ENCODE assay signal across 1 cellular context in the genomic region with DNA sequence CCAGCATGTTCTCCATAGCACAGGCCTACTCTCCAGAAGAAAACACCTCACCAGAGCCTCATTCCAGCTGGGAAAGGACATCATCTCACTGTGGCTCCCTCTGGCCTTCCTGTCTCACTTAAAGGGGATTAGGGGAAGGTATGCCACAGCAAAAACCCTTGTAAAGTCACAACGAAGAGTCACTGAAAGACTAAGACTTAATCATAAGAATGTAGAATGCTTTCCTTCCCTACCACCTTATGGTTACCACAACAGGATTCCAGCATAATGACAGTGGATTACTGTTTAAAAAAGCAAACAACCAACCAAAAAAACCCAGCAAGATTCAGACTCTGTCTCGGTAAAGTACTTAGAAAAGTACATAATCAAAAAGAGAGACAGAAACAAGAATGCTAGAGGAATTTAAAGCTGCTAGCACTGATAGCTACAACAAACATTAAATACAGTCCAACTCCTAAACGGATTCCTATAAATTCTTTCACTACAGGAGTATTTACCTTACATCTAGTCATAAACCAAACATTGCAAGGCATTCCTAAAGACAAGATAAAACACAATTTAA.
A peak's percentile ranks its signal among the peaks of the same experiment; 100 is the strongest.
TF ChIP-seq lines count a peak whose summit lies in the region.

No MANE protein-coding gene starts in this region.

TF ChIP-seq in HepG2, 621 proteins besides CTCF, POLR2A, EP300 and RAD21 (continued from another document):
- TF ChIP-seq ZNF142 (CRISPR knock-in tag; IDR thresholded peaks at IDR 0.05) = no peak
- TF ChIP-seq, protein P1, sequence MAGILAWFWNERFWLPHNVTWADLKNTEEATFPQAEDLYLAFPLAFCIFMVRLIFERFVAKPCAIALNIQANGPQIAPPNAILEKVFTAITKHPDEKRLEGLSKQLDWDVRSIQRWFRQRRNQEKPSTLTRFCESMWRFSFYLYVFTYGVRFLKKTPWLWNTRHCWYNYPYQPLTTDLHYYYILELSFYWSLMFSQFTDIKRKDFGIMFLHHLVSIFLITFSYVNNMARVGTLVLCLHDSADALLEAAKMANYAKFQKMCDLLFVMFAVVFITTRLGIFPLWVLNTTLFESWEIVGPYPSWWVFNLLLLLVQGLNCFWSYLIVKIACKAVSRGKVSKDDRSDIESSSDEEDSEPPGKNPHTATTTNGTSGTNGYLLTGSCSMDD (CRISPR knock-in tag; IDR thresholded peaks at IDR 0.05) = no peak
- TF ChIP-seq, protein P2, sequence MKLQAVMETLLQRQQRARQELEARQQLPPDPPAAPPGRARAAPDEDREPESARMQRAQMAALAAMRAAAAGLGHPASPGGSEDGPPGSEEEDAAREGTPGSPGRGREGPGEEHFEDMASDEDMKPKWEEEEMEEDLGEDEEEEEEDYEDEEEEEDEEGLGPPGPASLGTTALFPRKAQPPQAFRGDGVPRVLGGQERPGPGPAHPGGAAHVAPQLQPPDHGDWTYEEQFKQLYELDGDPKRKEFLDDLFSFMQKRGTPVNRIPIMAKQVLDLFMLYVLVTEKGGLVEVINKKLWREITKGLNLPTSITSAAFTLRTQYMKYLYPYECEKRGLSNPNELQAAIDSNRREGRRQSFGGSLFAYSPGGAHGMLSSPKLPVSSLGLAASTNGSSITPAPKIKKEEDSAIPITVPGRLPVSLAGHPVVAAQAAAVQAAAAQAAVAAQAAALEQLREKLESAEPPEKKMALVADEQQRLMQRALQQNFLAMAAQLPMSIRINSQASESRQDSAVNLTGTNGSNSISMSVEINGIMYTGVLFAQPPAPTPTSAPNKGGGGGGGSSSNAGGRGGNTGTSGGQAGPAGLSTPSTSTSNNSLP (IDR thresholded peaks at IDR 0.05; ENCODE audit: low read depth, low read length) = peak; percentile 53; the same call in 1 of the 2 replicates
- no peak for TF ChIP-seq SMAD1 (CRISPR knock-in tag; IDR thresholded peaks at IDR 0.05; ENCODE audit: borderline replicate concordance, low read depth)
- TF ChIP-seq, protein P3, sequence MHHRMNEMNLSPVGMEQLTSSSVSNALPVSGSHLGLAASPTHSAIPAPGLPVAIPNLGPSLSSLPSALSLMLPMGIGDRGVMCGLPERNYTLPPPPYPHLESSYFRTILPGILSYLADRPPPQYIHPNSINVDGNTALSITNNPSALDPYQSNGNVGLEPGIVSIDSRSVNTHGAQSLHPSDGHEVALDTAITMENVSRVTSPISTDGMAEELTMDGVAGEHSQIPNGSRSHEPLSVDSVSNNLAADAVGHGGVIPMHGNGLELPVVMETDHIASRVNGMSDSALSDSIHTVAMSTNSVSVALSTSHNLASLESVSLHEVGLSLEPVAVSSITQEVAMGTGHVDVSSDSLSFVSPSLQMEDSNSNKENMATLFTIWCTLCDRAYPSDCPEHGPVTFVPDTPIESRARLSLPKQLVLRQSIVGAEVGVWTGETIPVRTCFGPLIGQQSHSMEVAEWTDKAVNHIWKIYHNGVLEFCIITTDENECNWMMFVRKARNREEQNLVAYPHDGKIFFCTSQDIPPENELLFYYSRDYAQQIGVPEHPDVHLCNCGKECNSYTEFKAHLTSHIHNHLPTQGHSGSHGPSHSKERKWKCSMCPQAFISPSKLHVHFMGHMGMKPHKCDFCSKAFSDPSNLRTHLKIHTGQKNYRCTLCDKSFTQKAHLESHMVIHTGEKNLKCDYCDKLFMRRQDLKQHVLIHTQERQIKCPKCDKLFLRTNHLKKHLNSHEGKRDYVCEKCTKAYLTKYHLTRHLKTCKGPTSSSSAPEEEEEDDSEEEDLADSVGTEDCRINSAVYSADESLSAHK (CRISPR knock-in tag; IDR thresholded peaks at IDR 0.05; ENCODE audit: borderline replicate concordance) = no peak
- TF ChIP-seq FOXA1 (IDR thresholded peaks at IDR 0.05) = peak; percentile 57; the same call in 1 of the 2 replicates
- peak; percentile 41; the same call in 1 of the 2 replicates for TF ChIP-seq FOXA1 (CRISPR knock-in tag; IDR thresholded peaks at IDR 0.05)
- no peak for TF ChIP-seq SMAD3 (CRISPR knock-in tag; IDR thresholded peaks at IDR 0.05)
- TF ChIP-seq RBM39 (IDR thresholded peaks at IDR 0.05; ENCODE audit: low read depth, low read length, poor library complexity, severe bottlenecking) = no peak
- TF ChIP-seq PHB2 (IDR thresholded peaks at IDR 0.05; ENCODE audit: partially characterized antibody) = no peak
- no peak for TF ChIP-seq SPEN (CRISPR knock-in tag; IDR thresholded peaks at IDR 0.05; ENCODE audit: low read depth)
- TF ChIP-seq AGO2 (optimal IDR thresholded peaks at IDR 0.05; ENCODE audit: low read depth, low read length) = no peak
- no peak for TF ChIP-seq ARHGAP35 (CRISPR knock-in tag; IDR thresholded peaks at IDR 0.05; ENCODE audit: borderline replicate concordance)
- no peak for TF ChIP-seq SUZ12 (IDR thresholded peaks at IDR 0.05; ENCODE audit: low read depth, low read length)
- no peak for TF ChIP-seq MNT (IDR thresholded peaks at IDR 0.05)
- no peak for TF ChIP-seq DR1 (CRISPR knock-in tag; IDR thresholded peaks at IDR 0.05)
- TF ChIP-seq PRPF4 (IDR thresholded peaks at IDR 0.05; ENCODE audit: low read depth, low read length, poor library complexity, severe bottlenecking) = no peak
- TF ChIP-seq SOX6 (IDR thresholded peaks at IDR 0.05) = no peak
- peak; percentile 21; the same call in 1 of the 2 replicates for TF ChIP-seq SOX6 (CRISPR knock-in tag; IDR thresholded peaks at IDR 0.05)
- no peak for TF ChIP-seq ZFP90 (CRISPR knock-in tag; IDR thresholded peaks at IDR 0.05; ENCODE audit: borderline replicate concordance)
- no peak for TF ChIP-seq ZNF431 (CRISPR knock-in tag; IDR thresholded peaks at IDR 0.05; ENCODE audit: borderline replicate concordance, low read depth)
- TF ChIP-seq ZNF383 (CRISPR knock-in tag; IDR thresholded peaks at IDR 0.05; ENCODE audit: borderline replicate concordance) = no peak
